ENCODE assay signal across 10 cellular contexts in genomic region chr2:8574196-8575010, GRCh38.
DNase-seq lines count a peak whose midpoint lies in the region; ATAC-seq, FAIRE-seq and TF ChIP-seq lines count a peak whose summit lies in the region.
"Had no signal": no experiment of that assay in that cellular context is flagged by ENCODE, and none has a peak within 500 bp of the region (broad histone marks: within the 10 kb centered on the region; RNA-seq: fewer than 3 reads in every experiment).

No MANE protein-coding gene starts in this region.

- DNase-seq in ELR (ENCODE audit: low read depth) (peak; percentile 24), MV-4-11 (lab: John Stamatoyannopoulos, UW) (peak; percentile 7), kidney (no peak), GM19238 (ENCODE audit: insufficient read length, low spot score) (no peak), 8988T (no peak)

- intact Hi-C loops in kidney (cut with DNase I) = no loop called here

- H3K9ac ChIP-seq in kidney (ENCODE audit: low read length in 2 of 2) = peak overlapping the region in 1 of 2 donors; percentile 56

- no peak for FAIRE-seq in kidney (lab: Jason Lieb, UNC)

- no peaks in the 10 kb centered on the region for H3K9me3 ChIP-seq in kidney (ENCODE audit: control insufficient read depth in 1 of 2, low read length in 2 of 2)
- H3K9me3 ChIP-seq: ascending aorta, vagina had no signal

- H3K4me3 ChIP-seq in kidney (ENCODE audit: low read length in 2 of 2) = no peak overlapping the region
- H3K4me3 ChIP-seq: vagina had no signal

- H3K4me1 ChIP-seq in kidney (ENCODE audit: control insufficient read depth in 1 of 2, insufficient read depth in 1 of 2, low read depth in 1 of 2, low read length in 2 of 2) = peaks cover 25 to 35% of the 10 kb centered on the region in 2 donors

- TF ChIP-seq CTCF in kidney (IDR thresholded peaks at IDR 0.05; ENCODE audit: borderline replicate concordance, extremely low read depth, insufficient read depth) = no peak

- ATAC-seq in GM21576 (IDR thresholded peaks at IDR 0.05; ENCODE audit: unreplicated experiment) (peak; percentile 71), GM21528 (IDR thresholded peaks at IDR 0.05; ENCODE audit: low FRiP score, unreplicated experiment) (no peak), esophagus mucosa (no peak)

- no peaks in the 10 kb centered on the region for H3K36me3 ChIP-seq in kidney (ENCODE audit: control insufficient read depth in 1 of 2, insufficient read depth in 2 of 2, low read length in 2 of 2)
- H3K36me3 ChIP-seq: ascending aorta, vagina had no signal

- peak overlapping the region; percentile 68 to 92 for H3K27ac ChIP-seq in kidney (ENCODE audit: low read depth in 2 of 2, low read length in 2 of 2)
- H3K27ac ChIP-seq: ascending aorta, vagina had no signal

Comparison
In these comparisons a context has a peak if more than half of its experiments do, and no peak if none do; other contexts are left out.
1. DNase-seq: peak in ELR (single experiment) and MV-4-11 (single experiment); none in kidney (single experiment), GM19238 (single experiment) and 8988T (single experiment).